Comparison of ENCODE assay signal across 7 cellular contexts in genomic region chr10:59907918-59908807, GRCh38. TPM values are rescaled to one million over a fixed set of nuclear protein-coding genes. Genes with fewer than 3 reads are reported as not detected.
DNase-seq lines count a peak whose midpoint lies in the region; ATAC-seq and TF ChIP-seq lines count a peak whose summit lies in the region.

No MANE protein-coding gene starts in this region.

- no peaks in the 10 kb centered on the region for H3K9me2 ChIP-seq in OCI-LY1 (ENCODE audit: low read depth, low read length)

- H3K9me3 ChIP-seq in OCI-LY1 (ENCODE audit: low read length), result no peaks in the 10 kb centered on the region
- H3K9me3 ChIP-seq in heart left ventricle, result peaks cover 0 to 2% (median 0%) of the 10 kb centered on the region in 12 donors
- no peaks in the 10 kb centered on the region for H3K9me3 ChIP-seq in parathyroid adenoma (ENCODE audit: control insufficient read depth, low read length)

- WGBS in heart left ventricle, 4 donors, result 4 to 8% (median 7%) methylated on average over 9 of the region's 9 CpGs

- H3K27me3 ChIP-seq in OCI-LY1 (ENCODE audit: insufficient read depth, low read length), result no peaks in the 10 kb centered on the region
- no peaks in the 10 kb centered on the region for H3K27me3 ChIP-seq in heart left ventricle
- H3K27me3 ChIP-seq in parathyroid adenoma (ENCODE audit: control insufficient read depth, insufficient read depth, low read length), result no peaks in the 10 kb centered on the region

- peak overlapping the region; percentile 70 for H2AFZ ChIP-seq in OCI-LY1 (ENCODE audit: low read length)
- peak overlapping the region; percentile 81 for H2AFZ ChIP-seq in parathyroid adenoma

- H3K4me3 Mint-ChIP-seq in activated naive CD8-positive, alpha-beta T cell, result peak overlapping the region; percentile 96

- H3K4me3 ChIP-seq in GM12875 (ENCODE audit: low read depth, low read length) (peak overlapping the region; percentile 26), OCI-LY1 (ENCODE audit: low read depth, low read length, poor library complexity, severe bottlenecking) (peak overlapping the region; percentile 87), heart left ventricle (peak overlapping the region in 11 of 12 donors; percentile 18 to 98 (median 90)), parathyroid adenoma (ENCODE audit: low read depth, low read length) (peak overlapping the region; percentile 86)

- intact Hi-C loops in heart left ventricle (cut with DNase I), result loop anchor here in 9 of 10 donors (2.0 to 10.0 kb wide), 7 partner anchors 41 to 283 kb away; no protein-coding TSS in a partner anchor

- no peak for TF ChIP-seq CTCF in GM12875 (IDR thresholded peaks at IDR 0.05; ENCODE audit: borderline replicate concordance, insufficient read depth, low read depth, low read length)
- no peak; the same call in 1 of the 2 replicates for TF ChIP-seq CTCF in OCI-LY1 (IDR thresholded peaks at IDR 0.05; ENCODE audit: low read length)
- TF ChIP-seq CTCF in heart left ventricle (IDR thresholded peaks at IDR 0.05), result peak in 1 of 12 donors; percentile 8
- TF ChIP-seq CTCF in parathyroid adenoma (IDR thresholded peaks at IDR 0.05), result no peak

- peaks cover 3% of the 10 kb centered on the region for H3K36me3 Mint-ChIP-seq in activated naive CD8-positive, alpha-beta T cell

- H3K36me3 ChIP-seq in OCI-LY1 (ENCODE audit: insufficient read depth, low read length), result 0 out of 2 replicates have a peak, but pooled peaks cover 4% of the 10 kb centered on the region
- no peaks in the 10 kb centered on the region for H3K36me3 ChIP-seq in heart left ventricle
- no peaks in the 10 kb centered on the region for H3K36me3 ChIP-seq in parathyroid adenoma (ENCODE audit: control insufficient read depth, insufficient read depth, low read length)

- H3K27ac Mint-ChIP-seq in activated naive CD8-positive, alpha-beta T cell, result peak overlapping the region; percentile 94

- DNase-seq in heart left ventricle, result peak in 4 of 5 donors; percentile 54 to 65 (median 60)
- DNase-seq in DMS153 treated with DMSO at 0.1 percent for 48 hours (lab: John Stamatoyannopoulos, UW; ENCODE audit: unreplicated experiment), result no peak

- H3K9ac ChIP-seq in OCI-LY1 (ENCODE audit: low read length) (peak overlapping the region; percentile 88), parathyroid adenoma (no peak overlapping the region)

- ATAC-seq in HG02798 (IDR thresholded peaks at IDR 0.05; ENCODE audit: poor library complexity, unreplicated experiment), result peak; percentile 18
- peak in 3 of 4 donors; percentile 22 to 31 (median 30) for ATAC-seq in heart left ventricle

- H3K27me3 Mint-ChIP-seq in activated naive CD8-positive, alpha-beta T cell, result peaks cover 3% of the 10 kb centered on the region

- peaks cover 46% of the 10 kb centered on the region for H3K4me1 Mint-ChIP-seq in activated naive CD8-positive, alpha-beta T cell (ENCODE audit: low read depth)

- H3K27ac ChIP-seq in OCI-LY1 (ENCODE audit: low read depth, low read length, poor library complexity, severe bottlenecking) (peak overlapping the region; percentile 95), heart left ventricle (peak overlapping the region; percentile 66 to 96 (median 90)), parathyroid adenoma (peak overlapping the region; percentile 77)

- TF ChIP-seq POLR2A in heart left ventricle (IDR thresholded peaks at IDR 0.05), result peak in 1 of 2 donors; percentile 18

- H4K20me1 ChIP-seq in OCI-LY1 (ENCODE audit: insufficient read depth, low read length), result no peaks in the 10 kb centered on the region

- no peaks in the 10 kb centered on the region for H3F3A ChIP-seq in OCI-LY1 (ENCODE audit: insufficient read depth, low read length)

- H3K9me3 Mint-ChIP-seq in activated naive CD8-positive, alpha-beta T cell (ENCODE audit: low read depth), result no peaks in the 10 kb centered on the region

- H3K79me2 ChIP-seq in OCI-LY1 (ENCODE audit: insufficient read depth, low read length) (peaks cover 29% of the 10 kb centered on the region), parathyroid adenoma (no peaks in the 10 kb centered on the region)

- peaks cover 40% of the 10 kb centered on the region for H3K4me1 ChIP-seq in OCI-LY1 (ENCODE audit: insufficient read depth, low read length, severe bottlenecking)
- H3K4me1 ChIP-seq in heart left ventricle, result peaks cover 0 to 45% (median 29%) of the 10 kb centered on the region in 12 donors
- peaks cover 17% of the 10 kb centered on the region for H3K4me1 ChIP-seq in parathyroid adenoma

- H3K4me2 ChIP-seq in OCI-LY1 (ENCODE audit: low read length) (peak overlapping the region; percentile 96), parathyroid adenoma (ENCODE audit: low read length) (peak overlapping the region; percentile 91)

RNA-seq across cellular contexts. Expression of gene CCDC6, which starts 1.8 kb away (rescaled TPM):
- 10 to 100 TPM; 13.8 to 47.1 (median 20.2) TPM for total RNA-seq in heart left ventricle
- polyA plus RNA-seq in heart left ventricle, result 10 to 100 TPM in 1 of 2 donors, 1 to 10 TPM in 1; 3.7 to 17.3 TPM

Comparison
In these comparisons a context has a peak if more than half of its experiments do, and no peak if none do; other contexts are left out.
1. H3K4me3 ChIP-seq: peak in every context shown above with its lines; median percentile 90 in heart left ventricle; 87 in OCI-LY1; 86 in parathyroid adenoma; 26 in GM12875.